ENCODE assay signal across 1 cellular context in the genomic region with DNA sequence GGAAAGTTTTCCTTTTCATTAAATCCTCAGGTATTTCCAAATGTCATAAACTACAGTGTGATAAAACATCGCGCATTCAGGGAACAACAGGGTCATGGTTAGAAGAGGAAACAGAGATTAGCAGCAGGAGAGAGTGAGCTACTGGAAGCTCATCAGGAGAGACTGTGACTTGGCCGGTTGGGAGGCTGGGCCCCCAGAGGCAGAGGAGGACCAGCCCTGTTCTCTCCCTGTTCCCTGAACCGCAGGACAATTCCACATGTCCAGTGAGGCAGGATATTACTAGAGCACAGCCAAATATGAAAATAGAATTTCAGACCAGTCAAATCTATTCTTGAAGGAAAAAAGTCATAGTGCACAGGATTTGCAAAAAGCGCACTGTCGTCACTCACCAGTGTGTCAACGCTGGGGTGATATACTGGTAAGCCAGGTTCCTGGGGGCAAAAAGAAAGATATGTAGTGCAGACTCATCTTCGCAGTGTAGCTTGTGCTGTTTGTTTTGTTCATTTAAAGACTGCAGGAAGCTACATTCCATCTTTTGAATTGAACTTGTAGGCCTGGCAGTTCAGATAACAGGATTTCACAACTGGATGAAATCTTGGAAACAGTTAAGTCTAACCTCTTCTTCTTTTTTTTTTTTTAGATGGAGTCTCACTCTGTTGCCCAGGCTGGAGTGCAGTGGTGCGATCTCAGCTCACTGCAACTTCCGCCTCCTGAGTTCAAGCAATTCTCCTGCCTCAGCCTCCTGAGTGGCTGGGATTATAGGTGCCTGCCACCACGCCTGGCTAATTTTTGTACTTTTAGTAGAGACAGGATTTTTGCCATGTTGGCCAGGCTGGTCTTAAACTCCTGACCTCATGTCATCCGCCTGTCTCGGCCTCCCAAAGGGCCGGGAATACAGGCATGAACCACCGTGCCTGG.
TF ChIP-seq lines count a peak whose summit lies in the region.
"Not testable (repeated sequence)": the region's sequence is repeated elsewhere in the genome, so short reads cannot be mapped to it uniquely, and the experiment has no call there.

No MANE protein-coding gene starts in this region.

TF ChIP-seq in K562, 482 proteins besides CTCF, POLR2A, EP300 and RAD21 (continued from another document):
- TF ChIP-seq RCOR1 (IDR thresholded peaks at IDR 0.05; ENCODE audit: borderline replicate concordance in 1 of 2, low read depth in 2 of 2, low read length in 2 of 2) = peak in 1 of 2 experiments; percentile 68; a peak in 2 of 4 replicates
- TF ChIP-seq TEAD4 (IDR thresholded peaks at IDR 0.05; ENCODE audit: low read length) = peak; percentile 89
- TF ChIP-seq TEAD4 (CRISPR knock-in tag; IDR thresholded peaks at IDR 0.05; ENCODE audit: borderline replicate concordance); JUND (tag; IDR thresholded peaks at IDR 0.05; ENCODE audit: borderline replicate concordance, low read depth, low read length): not testable (repeated sequence)
- peak; percentile 70 for TF ChIP-seq GATA2 (CRISPR knock-in tag; IDR thresholded peaks at IDR 0.05)
- peak; percentile 71 for TF ChIP-seq RNF2 (IDR thresholded peaks at IDR 0.05)
- TF ChIP-seq CEBPG (CRISPR knock-in tag; IDR thresholded peaks at IDR 0.05) = peak; percentile 90
- peak; percentile 87 to 95 for TF ChIP-seq CEBPG (tag; conservative IDR thresholded peaks at IDR 0.05 in 1 of 2, IDR thresholded peaks at IDR 0.05 in 1 of 2)
- peak; percentile 18; the same call in 1 of the 2 replicates for TF ChIP-seq JUND (IDR thresholded peaks at IDR 0.05; ENCODE audit: borderline replicate concordance, low read depth, low read length)
- TF ChIP-seq ZNF586 (CRISPR knock-in tag; conservative IDR thresholded peaks at IDR 0.05) = peak; percentile 92
- TF ChIP-seq SMARCE1 (IDR thresholded peaks at IDR 0.05) = peak; percentile 92
